In the genomic region with DNA sequence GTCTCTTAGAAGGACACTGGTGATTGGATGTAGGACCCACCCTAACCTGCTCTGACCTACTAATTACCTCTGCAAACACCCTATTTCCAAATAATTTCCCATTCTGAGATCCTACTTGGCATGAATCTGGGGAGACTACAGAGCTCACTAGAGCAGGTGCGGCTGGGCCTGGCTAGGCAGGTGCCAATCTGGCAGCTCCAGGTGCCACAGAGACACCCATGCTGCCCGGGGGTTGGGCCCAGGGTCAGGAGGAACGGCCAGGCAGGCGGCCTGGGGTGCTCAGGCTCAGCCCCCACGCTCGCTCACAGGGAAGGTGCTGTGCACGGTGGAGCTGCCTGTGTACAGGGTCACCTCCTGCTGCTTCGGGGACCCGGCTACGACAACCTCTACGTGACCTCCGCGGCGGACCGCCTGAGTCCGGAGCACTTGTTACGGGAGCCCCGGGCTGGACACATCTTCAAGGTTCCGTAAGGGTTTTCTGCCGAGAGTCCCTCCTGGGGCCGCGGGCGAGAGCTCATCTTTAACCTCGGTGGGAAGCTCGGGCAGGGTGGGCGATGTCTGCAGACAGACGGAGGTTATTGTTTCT, we compare ENCODE assay signal across 27 cellular contexts. TPM values are rescaled to one million over a fixed set of nuclear protein-coding genes. Genes with fewer than 3 reads are reported as not detected.
DNase-seq lines count a peak whose midpoint lies in the region; ATAC-seq and TF ChIP-seq lines count a peak whose summit lies in the region.
"Had no signal": no experiment of that assay in that cellular context is flagged by ENCODE, and none has a peak within 500 bp of the region (broad histone marks: within the 10 kb centered on the region; RNA-seq: fewer than 3 reads in every experiment).

No MANE protein-coding gene starts in this region.

- H3K27me3 Mint-ChIP-seq in CD4-positive, alpha-beta T cell = no peaks in the 10 kb centered on the region
- H3K27me3 Mint-ChIP-seq: activated naive CD4-positive, alpha-beta T cell treated with anti-CD3 and anti-CD28 coated beads, Interleukin-2, amount 10 ng/mL, durations not matched to agents 7 days and 5 days had no signal

- H3K4me2 ChIP-seq in hepatocyte = no peak overlapping the region

- intact Hi-C loops in CD4-positive, alpha-beta T cell (cut with DNase I, micrococcal nuclease) = no loop called here
- intact Hi-C loops in posterior vena cava (cut with DNase I) = no loop called here

- H3K27ac ChIP-seq in CD4-positive, alpha-beta T cell (ENCODE audit: low read depth, low read length) = no peak overlapping the region
- H3K27ac ChIP-seq in hepatocyte = no peak overlapping the region
- H3K27ac ChIP-seq: brain microvascular endothelial cell, gastroesophageal sphincter, parathyroid adenoma, thyroid gland had no signal

- ATAC-seq in CD4-positive, alpha-beta T cell (ENCODE audit: poor library complexity) = no peak
- ATAC-seq in HG03439 (IDR thresholded peaks at IDR 0.05; ENCODE audit: unreplicated experiment) = no peak
- ATAC-seq: gastroesophageal sphincter, HepG2, Panc1 had no signal

- no peaks in the 10 kb centered on the region for H3K79me2 ChIP-seq in hepatocyte
- H3K79me2 ChIP-seq: parathyroid adenoma had no signal

- 97% methylated on average over 27 of the region's 27 CpGs for WGBS in hepatocyte (ENCODE audit: low lambda C conversion rate, missing lambda C conversion rate)

- POLR2A ChIA-PET in CD4-positive, alpha-beta T cell (lab: Charles Lee) = no interaction called here

- H3K9me2 ChIP-seq in hepatocyte (replicated peaks; ENCODE audit: insufficient read depth) = no peaks in the 10 kb centered on the region

- H3K27ac Mint-ChIP-seq in CD4-positive, alpha-beta T cell = peak overlapping the region; percentile 36
- H3K27ac Mint-ChIP-seq: activated naive CD4-positive, alpha-beta T cell treated with anti-CD3 and anti-CD28 coated beads, Interleukin-2, amount 10 ng/mL, durations not matched to agents 7 days and 5 days; nephron progenitor cell had no signal

- H3K36me3 Mint-ChIP-seq in CD4-positive, alpha-beta T cell (ENCODE audit: low read depth) = no peaks in the 10 kb centered on the region

- no peaks in the 10 kb centered on the region for H4K20me1 ChIP-seq in hepatocyte (ENCODE audit: insufficient read depth, poor library complexity, severe bottlenecking)

- peaks cover under 1% of the 10 kb centered on the region for H3K4me1 ChIP-seq in hepatocyte (ENCODE audit: insufficient read depth)
- H3K4me1 ChIP-seq: gastroesophageal sphincter, HAP-1, parathyroid adenoma, thyroid gland had no signal

- H3K4me3 ChIP-seq in H7 (ENCODE audit: insufficient read depth, low read depth, low read length) = no peak overlapping the region
- H3K4me3 ChIP-seq in hepatocyte = no peak overlapping the region
- H3K4me3 ChIP-seq: gastroesophageal sphincter, HAP-1, thyroid gland had no signal

- H2AFZ ChIP-seq in hepatocyte = no peak overlapping the region
- H2AFZ ChIP-seq: parathyroid adenoma had no signal

- H3K27me3 ChIP-seq in CD4-positive, alpha-beta T cell (ENCODE audit: control insufficient read depth, insufficient read depth, low read length) = no peaks in the 10 kb centered on the region
- no peaks in the 10 kb centered on the region for H3K27me3 ChIP-seq in H7 (ENCODE audit: control insufficient read depth, insufficient read depth, low read length)
- no peaks in the 10 kb centered on the region for H3K27me3 ChIP-seq in hepatocyte
- H3K27me3 ChIP-seq: brain microvascular endothelial cell, thyroid gland had no signal

- H3K4me3 Mint-ChIP-seq in CD4-positive, alpha-beta T cell = no peak overlapping the region
- H3K4me3 Mint-ChIP-seq: activated naive CD4-positive, alpha-beta T cell treated with anti-CD3 and anti-CD28 coated beads, Interleukin-2, amount 10 ng/mL, durations not matched to agents 7 days and 5 days; nephron progenitor cell had no signal

- no peaks in the 10 kb centered on the region for H3K36me3 ChIP-seq in H7 (replicated peaks; ENCODE audit: control insufficient read depth, insufficient read depth, low read length)
- no peaks in the 10 kb centered on the region for H3K36me3 ChIP-seq in hepatocyte (replicated peaks; ENCODE audit: insufficient read depth, low read depth)
- H3K36me3 ChIP-seq: brain microvascular endothelial cell, gastroesophageal sphincter, HAP-1, thyroid gland had no signal

- peaks cover 2% of the 10 kb centered on the region for H3K9me3 Mint-ChIP-seq in CD4-positive, alpha-beta T cell

- no peak for TF ChIP-seq CTCF in CD4-positive, alpha-beta T cell (IDR thresholded peaks at IDR 0.05)
- TF ChIP-seq CTCF in hepatocyte (IDR thresholded peaks at IDR 0.05; ENCODE audit: poor library complexity) = no peak

- DNase-seq in CD4-positive, alpha-beta T cell = no peak
- DNase-seq in H7 (peak; percentile 36), hepatocyte (ENCODE audit: low spot score) (peak; percentile 0), posterior vena cava (ENCODE audit: low spot score) (peak; percentile 71), NCI-H1694 treated with DMSO at 0.1 percent for 48 hours (lab: John Stamatoyannopoulos, UW) (no peak), HK-2 (ENCODE audit: unreplicated experiment) (no peak)
- DNase-seq: activated naive CD4-positive, alpha-beta T cell treated with anti-CD3 and anti-CD28 coated beads, Interleukin-2, amount 10 ng/mL, durations not matched to agents 7 days and 5 days; amygdala; brain microvascular endothelial cell; C1 segment of cervical spinal cord; DMS53; Karpas-422; mammary epithelial cell; NCI-H1417; NCI-H2029 treated with DMSO at 0.1 percent for 48 hours; NCI-H526 treated with DMSO at 0.1 percent for 48 hours; nephron progenitor cell; SIG-M5; stimulated activated CD8-positive, alpha-beta memory T cell treated with anti-CD3 and anti-CD28 coated beads, Interleukin-4, amount 100 ng/mL, for 48 hours; thyroid gland had no signal

- H3K4me1 Mint-ChIP-seq in CD4-positive, alpha-beta T cell (ENCODE audit: low read depth) = peaks cover 27% of the 10 kb centered on the region

- H3K9me3 ChIP-seq in CD4-positive, alpha-beta T cell (ENCODE audit: control insufficient read depth, low read length) = no peaks in the 10 kb centered on the region
- H3K9me3 ChIP-seq in hepatocyte (ENCODE audit: low read depth) = no peaks in the 10 kb centered on the region
- H3K9me3 ChIP-seq: Caco-2, gastroesophageal sphincter, HAP-1, thyroid gland had no signal

- CTCF ChIA-PET in CD4-positive, alpha-beta T cell (lab: Charles Lee) = no interaction called here

RNA-seq across cellular contexts. Expression of a gene that starts 26.5 kb away (rescaled TPM):
- 10 to 100 TPM; 33.0 to 35.8 TPM for total RNA-seq in CD4-positive, alpha-beta T cell
- total RNA-seq in H7 (2014; rRNA removed; shearing (Covaris generic)) = 86.3 and 92.0 TPM in 2 replicates
- total RNA-seq in hepatocyte (34.1 and 40.1 TPM in 2 replicates), posterior vena cava (1 to 10 TPM; 3.1 to 5.6 TPM)
- polyA plus RNA-seq in hepatocyte = 22.0 and 25.7 TPM in 2 replicates

Comparison
In these comparisons a context has a peak if more than half of its experiments do, and no peak if none do; other contexts are left out.
1. DNase-seq: peak in H7 (single experiment), hepatocyte (single experiment) and posterior vena cava (single experiment); none in CD4-positive, alpha-beta T cell (0 of 10), NCI-H1694 treated with DMSO at 0.1 percent for 48 hours (single experiment) and HK-2 (single experiment).